ENCODE assay signal across 9 cellular contexts in genomic region chr7:23538301-23538700, GRCh38.
"Had no signal": no experiment of that assay in that cellular context is flagged by ENCODE, and none has a peak within 500 bp of the region (broad histone marks: within the 10 kb centered on the region; RNA-seq: fewer than 3 reads in every experiment).

No MANE protein-coding gene starts in this region.

- H3K27ac Mint-ChIP-seq: GM23338, H9, HFFc6 had no signal

- ATAC-seq: GM23338 had no signal

- H3K27ac ChIP-seq: HL-60 had no signal

- H3K4me2 ChIP-seq: GM23338 had no signal

- FAIRE-seq: H1, H54 had no signal

- H3K4me3 ChIP-seq: GM23338 had no signal

- H3K4me3 Mint-ChIP-seq: GM23338, H9, HFFc6 had no signal

- DNase-seq: H9, HCEC 1CT, HFFc6, IMR-90, KBM-7 had no signal
